Comparison of ENCODE assay signal across 11 cellular contexts in the genomic region with DNA sequence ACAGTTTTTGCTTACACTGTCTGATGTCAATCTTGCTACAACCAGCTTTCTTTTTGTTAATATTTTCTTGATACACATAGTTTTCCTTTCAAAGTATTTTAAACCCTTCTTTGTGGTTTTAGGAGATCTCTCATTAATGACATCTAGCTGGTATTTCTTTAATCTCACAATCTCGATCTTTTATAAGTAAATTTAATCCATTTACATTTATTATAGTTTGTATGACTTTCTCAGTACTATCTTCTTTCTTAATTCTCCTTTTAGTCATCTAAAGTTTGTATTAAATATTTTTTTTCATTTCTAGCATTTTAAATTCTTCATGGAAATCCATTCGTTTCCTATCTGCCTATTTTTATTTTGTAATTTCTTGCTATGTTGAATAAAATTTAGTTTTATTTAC.
"Had no signal": no experiment of that assay in that cellular context is flagged by ENCODE, and none has a peak within 500 bp of the region (broad histone marks: within the 10 kb centered on the region; RNA-seq: fewer than 3 reads in every experiment).

No MANE protein-coding gene starts in this region.

- ATAC-seq: GM23338, HCT116 had no signal

- FAIRE-seq: H1, H54 had no signal

- H3K9ac ChIP-seq: GM23248 had no signal

- H3K4me1 ChIP-seq: HAP-1 had no signal

- H3K27ac ChIP-seq: GM23248 had no signal

- H3K4me3 ChIP-seq: GM23248, GM23338, HAP-1 had no signal

- H3K36me3 ChIP-seq: HAP-1 had no signal

- H3K9me3 ChIP-seq: HAP-1 had no signal

- DNase-seq: GM23248, GOT3, H7, H9, HCEC 1CT, HFFc6 had no signal

- H3K4me2 ChIP-seq: GM23338 had no signal

- H2AFZ ChIP-seq: GM23248, GM23338 had no signal
